ENCODE assay signal across 1 cellular context in the genomic region with DNA sequence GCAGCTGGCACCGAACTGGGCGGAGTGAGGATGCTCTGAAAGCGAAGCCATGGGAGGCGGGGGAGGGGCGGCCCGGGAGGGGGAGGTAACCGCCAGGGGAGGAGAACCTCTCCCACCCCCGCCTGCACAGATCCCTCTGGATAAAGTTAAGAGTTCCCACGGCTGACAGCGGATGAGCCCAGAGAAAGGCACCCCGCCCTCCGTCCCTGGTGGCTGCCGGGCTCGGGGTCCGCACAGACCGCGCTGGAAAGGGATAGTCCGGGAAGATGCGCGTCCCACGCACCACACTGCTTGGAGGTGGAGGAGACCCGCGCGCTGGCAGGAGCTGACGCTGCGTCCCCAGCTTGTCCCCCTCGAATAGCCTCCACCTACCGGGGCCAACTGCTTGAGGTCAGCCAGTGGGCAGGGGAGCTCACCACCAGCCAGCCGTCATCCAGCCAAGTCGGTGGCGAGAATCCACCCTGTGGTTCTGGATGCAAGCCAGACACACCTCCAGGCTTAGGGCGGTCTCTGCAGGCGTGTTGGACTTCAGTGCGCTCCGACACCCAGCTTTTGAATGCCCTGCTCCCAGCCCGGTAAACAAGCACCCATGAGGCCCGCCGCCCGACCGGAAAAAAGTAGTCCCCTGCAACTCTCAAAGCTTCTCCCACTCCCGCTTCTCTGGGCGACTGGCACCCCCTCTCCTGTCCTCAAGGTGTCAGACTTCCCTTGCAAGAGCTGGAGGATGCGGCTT.
TF ChIP-seq lines count a peak whose summit lies in the region.

A gene (minus strand): TSS at position 17 of the 733 bp plus-strand sequence. CDS start 86,439 bp downstream, outside the sequence.

TF ChIP-seq in HEK293, 187 proteins besides CTCF, POLR2A, EP300 and RAD21 (continued from another document):
- TF ChIP-seq, protein P1, sequence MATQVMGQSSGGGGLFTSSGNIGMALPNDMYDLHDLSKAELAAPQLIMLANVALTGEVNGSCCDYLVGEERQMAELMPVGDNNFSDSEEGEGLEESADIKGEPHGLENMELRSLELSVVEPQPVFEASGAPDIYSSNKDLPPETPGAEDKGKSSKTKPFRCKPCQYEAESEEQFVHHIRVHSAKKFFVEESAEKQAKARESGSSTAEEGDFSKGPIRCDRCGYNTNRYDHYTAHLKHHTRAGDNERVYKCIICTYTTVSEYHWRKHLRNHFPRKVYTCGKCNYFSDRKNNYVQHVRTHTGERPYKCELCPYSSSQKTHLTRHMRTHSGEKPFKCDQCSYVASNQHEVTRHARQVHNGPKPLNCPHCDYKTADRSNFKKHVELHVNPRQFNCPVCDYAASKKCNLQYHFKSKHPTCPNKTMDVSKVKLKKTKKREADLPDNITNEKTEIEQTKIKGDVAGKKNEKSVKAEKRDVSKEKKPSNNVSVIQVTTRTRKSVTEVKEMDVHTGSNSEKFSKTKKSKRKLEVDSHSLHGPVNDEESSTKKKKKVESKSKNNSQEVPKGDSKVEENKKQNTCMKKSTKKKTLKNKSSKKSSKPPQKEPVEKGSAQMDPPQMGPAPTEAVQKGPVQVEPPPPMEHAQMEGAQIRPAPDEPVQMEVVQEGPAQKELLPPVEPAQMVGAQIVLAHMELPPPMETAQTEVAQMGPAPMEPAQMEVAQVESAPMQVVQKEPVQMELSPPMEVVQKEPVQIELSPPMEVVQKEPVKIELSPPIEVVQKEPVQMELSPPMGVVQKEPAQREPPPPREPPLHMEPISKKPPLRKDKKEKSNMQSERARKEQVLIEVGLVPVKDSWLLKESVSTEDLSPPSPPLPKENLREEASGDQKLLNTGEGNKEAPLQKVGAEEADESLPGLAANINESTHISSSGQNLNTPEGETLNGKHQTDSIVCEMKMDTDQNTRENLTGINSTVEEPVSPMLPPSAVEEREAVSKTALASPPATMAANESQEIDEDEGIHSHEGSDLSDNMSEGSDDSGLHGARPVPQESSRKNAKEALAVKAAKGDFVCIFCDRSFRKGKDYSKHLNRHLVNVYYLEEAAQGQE (tag by site-specific recombination; IDR thresholded peaks at IDR 0.05), result peak; percentile 18; the same call in 1 of the 2 replicates
- no peak for TF ChIP-seq ZNF37A (tag by site-specific recombination; IDR thresholded peaks at IDR 0.05)
TF ChIP-seq in HEK293: peak in this region for 33.
